Comparison of ENCODE assay signal across 1 cellular context in the genomic region with DNA sequence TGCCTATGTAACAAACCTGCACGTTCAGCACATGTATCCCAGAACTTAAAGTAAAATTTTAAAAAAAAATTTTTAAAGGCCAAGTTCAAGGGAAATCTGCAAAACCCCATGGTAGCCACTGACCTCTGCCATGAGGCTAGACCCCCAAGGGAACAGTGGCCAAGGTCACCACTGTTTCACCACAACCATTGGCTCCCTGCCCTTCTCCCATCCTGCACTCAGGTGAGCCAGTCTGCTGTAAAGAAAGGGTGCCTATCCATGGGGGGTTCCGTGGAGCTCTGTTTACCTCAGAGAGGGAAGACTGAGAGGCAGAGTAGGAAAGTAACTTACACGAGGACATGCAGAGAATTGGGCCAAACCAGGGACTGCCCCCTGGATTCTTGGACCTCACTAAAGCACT.
TF ChIP-seq lines count a peak whose summit lies in the region.

No MANE protein-coding gene starts in this region.

TF ChIP-seq in HepG2, 621 proteins besides CTCF, POLR2A, EP300 and RAD21 (continued from another document):
- TF ChIP-seq ZNF766 (CRISPR knock-in tag; IDR thresholded peaks at IDR 0.05; ENCODE audit: borderline replicate concordance): no peak
- TF ChIP-seq FLYWCH1 (CRISPR knock-in tag; IDR thresholded peaks at IDR 0.05): no peak
- no peak for TF ChIP-seq HOXA3 (CRISPR knock-in tag; IDR thresholded peaks at IDR 0.05)
- no peak for TF ChIP-seq KDM6A (CRISPR knock-in tag; IDR thresholded peaks at IDR 0.05; ENCODE audit: low read depth)
- TF ChIP-seq, protein P1, sequence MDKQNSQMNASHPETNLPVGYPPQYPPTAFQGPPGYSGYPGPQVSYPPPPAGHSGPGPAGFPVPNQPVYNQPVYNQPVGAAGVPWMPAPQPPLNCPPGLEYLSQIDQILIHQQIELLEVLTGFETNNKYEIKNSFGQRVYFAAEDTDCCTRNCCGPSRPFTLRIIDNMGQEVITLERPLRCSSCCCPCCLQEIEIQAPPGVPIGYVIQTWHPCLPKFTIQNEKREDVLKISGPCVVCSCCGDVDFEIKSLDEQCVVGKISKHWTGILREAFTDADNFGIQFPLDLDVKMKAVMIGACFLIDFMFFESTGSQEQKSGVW (CRISPR knock-in tag; IDR thresholded peaks at IDR 0.05; ENCODE audit: borderline replicate concordance): no peak
- no peak for TF ChIP-seq EZH2 (conservative IDR thresholded peaks at IDR 0.05; ENCODE audit: low read depth, low read length)
- TF ChIP-seq ZNF841 (CRISPR knock-in tag; IDR thresholded peaks at IDR 0.05; ENCODE audit: borderline replicate concordance): no peak
